27 cellular contexts compared by ENCODE assay signal in the genomic region with DNA sequence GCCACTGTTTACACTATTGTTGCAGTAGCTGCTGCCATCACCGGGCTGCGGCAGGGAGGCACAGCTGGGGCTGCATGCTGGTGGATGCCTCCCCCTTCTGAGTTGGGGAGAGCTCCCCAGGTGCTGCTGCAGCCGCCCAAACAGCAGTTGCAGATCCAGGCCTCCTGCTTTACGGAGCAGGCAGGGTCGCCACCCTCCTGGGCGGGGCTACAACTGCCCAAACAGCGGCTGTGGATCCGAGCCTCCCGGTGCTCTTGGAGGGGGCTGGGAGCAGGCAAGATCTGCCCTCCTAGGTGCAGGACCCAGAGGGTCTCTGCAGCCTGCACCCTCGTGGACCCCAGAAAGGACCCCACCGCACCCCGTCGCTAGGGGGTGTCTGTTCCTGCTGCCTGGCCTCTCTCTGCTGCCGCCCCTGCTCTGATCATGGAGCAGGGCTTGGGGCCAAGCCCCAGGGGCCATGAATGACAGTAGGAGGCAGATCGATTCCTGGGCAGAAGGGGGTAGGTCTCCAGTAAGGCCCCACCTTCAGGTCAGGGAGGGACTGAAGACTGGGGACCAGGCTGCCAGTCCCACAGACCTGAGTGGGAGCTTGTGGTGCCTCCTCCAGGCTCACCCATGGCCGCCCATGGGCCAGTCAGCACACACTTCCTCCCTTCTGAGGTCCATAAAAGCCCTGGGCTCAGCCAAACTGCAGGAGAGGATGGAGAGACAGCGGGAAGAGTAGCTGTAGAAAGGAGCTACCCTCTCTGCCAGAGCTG. TPM values are rescaled to one million over a fixed set of nuclear protein-coding genes. Genes with fewer than 3 reads are reported as not detected.
DNase-seq lines count a peak whose midpoint lies in the region; ATAC-seq and TF ChIP-seq lines count a peak whose summit lies in the region.
"Had no signal": no experiment of that assay in that cellular context is flagged by ENCODE, and none has a peak within 500 bp of the region (broad histone marks: within the 10 kb centered on the region; RNA-seq: fewer than 3 reads in every experiment).

No MANE protein-coding gene starts in this region.

- peaks cover 3% of the 10 kb centered on the region for H3K79me2 ChIP-seq in neural progenitor cell (ENCODE audit: low read depth)

- H3K27me3 ChIP-seq in HUES6 (ENCODE audit: control insufficient read depth, insufficient read depth, low read length), result no peaks in the 10 kb centered on the region
- no peaks in the 10 kb centered on the region for H3K27me3 ChIP-seq in WERI-Rb-1 (ENCODE audit: insufficient read depth, low read depth, severe bottlenecking)
- peaks cover 22% of the 10 kb centered on the region for H3K27me3 ChIP-seq in neural progenitor cell
- H3K27me3 ChIP-seq: right atrium auricular region, uterus had no signal

- H3K9me3 ChIP-seq in HUES6 (ENCODE audit: control insufficient read depth, insufficient read depth, low read depth, low read length) (no peaks in the 10 kb centered on the region), WERI-Rb-1 (ENCODE audit: severe bottlenecking) (no peaks in the 10 kb centered on the region), neural progenitor cell (ENCODE audit: low read depth) (no peaks in the 10 kb centered on the region)
- H3K9me3 ChIP-seq: esophagus squamous epithelium, left ventricle myocardium inferior, right atrium auricular region, uterus had no signal

- peak overlapping the region; percentile 44 for H2AFZ ChIP-seq in neural progenitor cell (replicated peaks)

- H3K4me3 Mint-ChIP-seq in neural progenitor cell, result no peak overlapping the region
- H3K4me3 Mint-ChIP-seq: activated naive CD4-positive, alpha-beta T cell treated with anti-CD3 and anti-CD28 coated beads, Interleukin-2, amount 10 ng/mL, durations not matched to agents 7 days and 5 days; activated T-cell treated with anti-CD3 and anti-CD28 coated beads, Interleukin-2, amount 50 U/mL, for 72 hours; natural killer cell; stimulated activated memory B cell treated with anti-CD40 and anti-IgM and Interleukin-4, amounts not matched to agents 10 μg/mL and 1 μg/mL and 100 μg/mL, for 72 hours had no signal

- H3K4me1 ChIP-seq in HUES6 (ENCODE audit: control insufficient read depth, insufficient read depth, low read length), result peaks cover 14% of the 10 kb centered on the region
- peaks cover 4% of the 10 kb centered on the region for H3K4me1 ChIP-seq in neural progenitor cell
- H3K4me1 ChIP-seq: uterus had no signal

- H3K9me3 Mint-ChIP-seq in neural progenitor cell, result no peaks in the 10 kb centered on the region
- H3K9me3 Mint-ChIP-seq: activated naive CD4-positive, alpha-beta T cell treated with anti-CD3 and anti-CD28 coated beads, Interleukin-2, amount 10 ng/mL, durations not matched to agents 7 days and 5 days; activated T-cell treated with anti-CD3 and anti-CD28 coated beads, Interleukin-2, amount 50 U/mL, for 72 hours; natural killer cell; stimulated activated memory B cell treated with anti-CD40 and anti-IgM and Interleukin-4, amounts not matched to agents 10 μg/mL and 1 μg/mL and 100 μg/mL, for 72 hours had no signal

- H3K27ac ChIP-seq in HUES6 (ENCODE audit: low read depth, low read length) (no peak overlapping the region), WERI-Rb-1 (peak overlapping the region; percentile 0; the same call in 1 of the 2 replicates), neural progenitor cell (no peak overlapping the region)
- H3K27ac ChIP-seq: C4-2B, esophagus squamous epithelium, left ventricle myocardium inferior, right atrium auricular region, uterus had no signal

- H3K36me3 Mint-ChIP-seq in neural progenitor cell, result no peaks in the 10 kb centered on the region
- H3K36me3 Mint-ChIP-seq: natural killer cell; stimulated activated memory B cell treated with anti-CD40 and anti-IgM and Interleukin-4, amounts not matched to agents 10 μg/mL and 1 μg/mL and 100 μg/mL, for 72 hours had no signal

- H3K4me3 ChIP-seq in HUES6 (ENCODE audit: low read depth, low read length) (peak overlapping the region; percentile 38; the same call in 1 of the 2 replicates), WERI-Rb-1 (ENCODE audit: low read depth, low read length) (no peak overlapping the region), neural progenitor cell (no peak overlapping the region)
- H3K4me3 ChIP-seq: esophagus squamous epithelium, left ventricle myocardium inferior, right atrium auricular region, uterus had no signal

- H3K9ac ChIP-seq in HUES6 (ENCODE audit: low read length) (peak overlapping the region; percentile 32), neural progenitor cell (no peak overlapping the region)

- DNase-seq in G401 (ENCODE audit: low spot score), result peak; percentile 32
- no peak for DNase-seq in WERI-Rb-1
- no peak for DNase-seq in neural progenitor cell (ENCODE audit: low spot score)
- DNase-seq in NCI-H2029 (lab: John Stamatoyannopoulos, UW), result no peak
- DNase-seq: activated CD4-positive, alpha-beta T cell treated with anti-CD3 and anti-CD28 coated beads for 48 hours; activated naive CD4-positive, alpha-beta T cell treated with anti-CD3 and anti-CD28 coated beads, Interleukin-2, amount 10 ng/mL, durations not matched to agents 7 days and 5 days; activated T-cell treated with anti-CD3 and anti-CD28 coated beads, Interleukin-2, amount 50 U/mL, for 72 hours; amygdala; Calu3; cortex of kidney; esophagus squamous epithelium; hypothalamus; left ventricle myocardium inferior; natural killer cell; NCI-H1092; NCI-H1930; stimulated activated CD4-positive, alpha-beta T cell treated with anti-CD3 and anti-CD28 coated beads, Interleukin-4, amount 100 ng/mL, for 1 hour; T-helper 1 cell; uterus had no signal

- H3K27ac Mint-ChIP-seq in neural progenitor cell, result no peak overlapping the region
- H3K27ac Mint-ChIP-seq: activated naive CD4-positive, alpha-beta T cell treated with anti-CD3 and anti-CD28 coated beads, Interleukin-2, amount 10 ng/mL, durations not matched to agents 7 days and 5 days; activated T-cell treated with anti-CD3 and anti-CD28 coated beads, Interleukin-2, amount 50 U/mL, for 72 hours; natural killer cell; stimulated activated memory B cell treated with anti-CD40 and anti-IgM and Interleukin-4, amounts not matched to agents 10 μg/mL and 1 μg/mL and 100 μg/mL, for 72 hours had no signal

- peaks cover 28% of the 10 kb centered on the region for H3K4me1 Mint-ChIP-seq in neural progenitor cell
- H3K4me1 Mint-ChIP-seq: stimulated activated memory B cell treated with anti-CD40 and anti-IgM and Interleukin-4, amounts not matched to agents 10 μg/mL and 1 μg/mL and 100 μg/mL, for 72 hours had no signal

- no peaks in the 10 kb centered on the region for H4K20me1 ChIP-seq in neural progenitor cell (ENCODE audit: low read depth)

- H3K4me2 ChIP-seq in neural progenitor cell, result no peak overlapping the region

- H3K36me3 ChIP-seq in HUES6 (ENCODE audit: control insufficient read depth, insufficient read depth, low read length) (no peaks in the 10 kb centered on the region), WERI-Rb-1 (no peaks in the 10 kb centered on the region; the same call in 1 of the 2 replicates), neural progenitor cell (no peaks in the 10 kb centered on the region)
- H3K36me3 ChIP-seq: esophagus squamous epithelium, left ventricle myocardium inferior, right atrium auricular region, uterus had no signal

- peaks cover 16% of the 10 kb centered on the region for H3F3A ChIP-seq in neural progenitor cell (ENCODE audit: low read depth)

- ATAC-seq in HG03469 (IDR thresholded peaks at IDR 0.05; ENCODE audit: unreplicated experiment) (no peak), GM21786 (IDR thresholded peaks at IDR 0.05; ENCODE audit: unreplicated experiment) (no peak)
- ATAC-seq: activated T-cell treated with anti-CD3 and anti-CD28 coated beads, Interleukin-2, amount 50 U/mL, for 72 hours; natural killer cell; stimulated activated memory B cell treated with anti-CD40 and anti-IgM and Interleukin-4, amounts not matched to agents 10 μg/mL and 1 μg/mL and 100 μg/mL, for 72 hours had no signal

- in situ Hi-C loops in G401 (cut with HindIII; ENCODE audit: low sequenced_read_pairs), result no loop called here

- H3K27me3 Mint-ChIP-seq in neural progenitor cell (ENCODE audit: insufficient read depth, low read depth), result peaks cover 3% of the 10 kb centered on the region

- TF ChIP-seq CTCF in WERI-Rb-1 (IDR thresholded peaks at IDR 0.05; ENCODE audit: low read depth, low read length), result no peak
- TF ChIP-seq CTCF in neural progenitor cell (IDR thresholded peaks at IDR 0.05), result no peak

RNA-seq across cellular contexts. Expression of a gene that starts 4.5 kb away (rescaled TPM):
- total RNA-seq in G401 (2014; rRNA removed; shearing (Covaris generic)), result 484 and 486 TPM in 2 replicates
- total RNA-seq in neural progenitor cell (ENCODE audit: low replicate concordance), result 76.0 and 78.4 TPM in 2 replicates

RNA-seq across cellular contexts. Expression of a gene that starts 36.2 kb away (rescaled TPM):
- not detected in 2 replicates for total RNA-seq in G401 (2014; rRNA removed; shearing (Covaris generic))
- 320 and 454 TPM in 2 replicates for total RNA-seq in neural progenitor cell (ENCODE audit: low replicate concordance)
- total RNA-seq: bronchial epithelial cell, Calu3, esophagus squamous epithelium, left ventricle myocardium inferior, natural killer cell, right atrium auricular region had no signal

RNA-seq across cellular contexts. Expression of a gene that starts 39.5 kb away (rescaled TPM):
- total RNA-seq in G401 (2014; rRNA removed; shearing (Covaris generic)), result not detected in 2 replicates
- total RNA-seq in neural progenitor cell (ENCODE audit: low replicate concordance), result 0.12 TPM in 1 of 2 replicates, not detected in the other
- total RNA-seq: osteocyte had no signal

Comparison
In these comparisons a context has a peak if more than half of its experiments do, and no peak if none do; other contexts are left out.
1. RNA of a gene that starts 36.2 kb away (total RNA-seq): 320 to 454 TPM in neural progenitor cell; not detected in G401; every median in the first group is over 100 times any median in the second.